1 cellular context compared by ENCODE assay signal in genomic region chr2:27117995-27118524, GRCh38.
TF ChIP-seq lines count a peak whose summit lies in the region.

No MANE protein-coding gene starts in this region.

TF ChIP-seq in GM23338, 12 proteins besides CTCF, POLR2A, EP300 and RAD21 (continued from another document):
- no peak for TF ChIP-seq ZNF462 (CRISPR knock-in tag; IDR thresholded peaks at IDR 0.05)
